2 cellular contexts compared by ENCODE assay signal in genomic region chr1:43634729-43635128, GRCh38.
TF ChIP-seq lines count a peak whose summit lies in the region.

No MANE protein-coding gene starts in this region.

TF ChIP-seq in A549, 52 proteins besides CTCF, POLR2A, EP300 and RAD21:
- no peak for TF ChIP-seq JUN (IDR thresholded peaks at IDR 0.05)
- TF ChIP-seq, protein P1, sequence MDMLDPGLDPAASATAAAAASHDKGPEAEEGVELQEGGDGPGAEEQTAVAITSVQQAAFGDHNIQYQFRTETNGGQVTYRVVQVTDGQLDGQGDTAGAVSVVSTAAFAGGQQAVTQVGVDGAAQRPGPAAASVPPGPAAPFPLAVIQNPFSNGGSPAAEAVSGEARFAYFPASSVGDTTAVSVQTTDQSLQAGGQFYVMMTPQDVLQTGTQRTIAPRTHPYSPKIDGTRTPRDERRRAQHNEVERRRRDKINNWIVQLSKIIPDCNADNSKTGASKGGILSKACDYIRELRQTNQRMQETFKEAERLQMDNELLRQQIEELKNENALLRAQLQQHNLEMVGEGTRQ (IDR thresholded peaks at IDR 0.05): no peak
- TF ChIP-seq REST (IDR thresholded peaks at IDR 0.05): no peak
- no peak for TF ChIP-seq KDM1A (IDR thresholded peaks at IDR 0.05; ENCODE audit: low read depth)
- TF ChIP-seq NFE2L2 (conservative IDR thresholded peaks at IDR 0.05; ENCODE audit: low read length): no peak
- TF ChIP-seq HMGXB4 (CRISPR knock-in tag; IDR thresholded peaks at IDR 0.05; ENCODE audit: borderline replicate concordance): no peak
- no peak for TF ChIP-seq NPAS2 (CRISPR knock-in tag; IDR thresholded peaks at IDR 0.05; ENCODE audit: borderline replicate concordance)
- TF ChIP-seq HOXB13 (CRISPR knock-in tag; IDR thresholded peaks at IDR 0.05; ENCODE audit: low read depth): no peak
- no peak for TF ChIP-seq RARB (CRISPR knock-in tag; IDR thresholded peaks at IDR 0.05)
- TF ChIP-seq, protein P2, sequence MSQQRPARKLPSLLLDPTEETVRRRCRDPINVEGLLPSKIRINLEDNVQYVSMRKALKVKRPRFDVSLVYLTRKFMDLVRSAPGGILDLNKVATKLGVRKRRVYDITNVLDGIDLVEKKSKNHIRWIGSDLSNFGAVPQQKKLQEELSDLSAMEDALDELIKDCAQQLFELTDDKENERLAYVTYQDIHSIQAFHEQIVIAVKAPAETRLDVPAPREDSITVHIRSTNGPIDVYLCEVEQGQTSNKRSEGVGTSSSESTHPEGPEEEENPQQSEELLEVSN (IDR thresholded peaks at IDR 0.05; ENCODE audit: borderline replicate concordance, low read depth): no peak
- no peak for TF ChIP-seq ZSCAN20 (CRISPR knock-in tag; IDR thresholded peaks at IDR 0.05)
- TF ChIP-seq TP53 (CRISPR knock-in tag; IDR thresholded peaks at IDR 0.05): no peak
- TF ChIP-seq MAX (IDR thresholded peaks at IDR 0.05): no peak
- no peak for TF ChIP-seq FOSB (CRISPR knock-in tag; IDR thresholded peaks at IDR 0.05)
- TF ChIP-seq ZNF302 (CRISPR knock-in tag; IDR thresholded peaks at IDR 0.05): no peak
- no peak for TF ChIP-seq BHLHE40 (IDR thresholded peaks at IDR 0.05; ENCODE audit: low read depth, low read length)
- no peak for TF ChIP-seq KDM5A (IDR thresholded peaks at IDR 0.05)

TF ChIP-seq in IMR-90, 13 proteins besides CTCF, POLR2A, EP300 and RAD21:
- TF ChIP-seq NFE2L2 (IDR thresholded peaks at IDR 0.05; ENCODE audit: low read depth, low read length): no peak
- no peak for TF ChIP-seq SMC3 (IDR thresholded peaks at IDR 0.05; ENCODE audit: low read depth, low read length)
- TF ChIP-seq MAFK (IDR thresholded peaks at IDR 0.05; ENCODE audit: low read depth, low read length): no peak
- no peak for TF ChIP-seq RCOR1 (IDR thresholded peaks at IDR 0.05; ENCODE audit: insufficient replicate concordance, low read length)
- TF ChIP-seq BHLHE40 (IDR thresholded peaks at IDR 0.05; ENCODE audit: low read depth, low read length): no peak
- no peak for TF ChIP-seq FOS (IDR thresholded peaks at IDR 0.05; ENCODE audit: low read depth, low read length)
- TF ChIP-seq, protein P3, sequence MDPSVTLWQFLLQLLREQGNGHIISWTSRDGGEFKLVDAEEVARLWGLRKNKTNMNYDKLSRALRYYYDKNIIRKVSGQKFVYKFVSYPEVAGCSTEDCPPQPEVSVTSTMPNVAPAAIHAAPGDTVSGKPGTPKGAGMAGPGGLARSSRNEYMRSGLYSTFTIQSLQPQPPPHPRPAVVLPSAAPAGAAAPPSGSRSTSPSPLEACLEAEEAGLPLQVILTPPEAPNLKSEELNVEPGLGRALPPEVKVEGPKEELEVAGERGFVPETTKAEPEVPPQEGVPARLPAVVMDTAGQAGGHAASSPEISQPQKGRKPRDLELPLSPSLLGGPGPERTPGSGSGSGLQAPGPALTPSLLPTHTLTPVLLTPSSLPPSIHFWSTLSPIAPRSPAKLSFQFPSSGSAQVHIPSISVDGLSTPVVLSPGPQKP (IDR thresholded peaks at IDR 0.05; ENCODE audit: borderline replicate concordance, low read depth, low read length): no peak
- TF ChIP-seq CHD1 (IDR thresholded peaks at IDR 0.05; ENCODE audit: low read depth, low read length): no peak
- no peak for TF ChIP-seq RFX5 (IDR thresholded peaks at IDR 0.05; ENCODE audit: low read depth, low read length)
